13 cellular contexts compared by ENCODE assay signal in the genomic region with DNA sequence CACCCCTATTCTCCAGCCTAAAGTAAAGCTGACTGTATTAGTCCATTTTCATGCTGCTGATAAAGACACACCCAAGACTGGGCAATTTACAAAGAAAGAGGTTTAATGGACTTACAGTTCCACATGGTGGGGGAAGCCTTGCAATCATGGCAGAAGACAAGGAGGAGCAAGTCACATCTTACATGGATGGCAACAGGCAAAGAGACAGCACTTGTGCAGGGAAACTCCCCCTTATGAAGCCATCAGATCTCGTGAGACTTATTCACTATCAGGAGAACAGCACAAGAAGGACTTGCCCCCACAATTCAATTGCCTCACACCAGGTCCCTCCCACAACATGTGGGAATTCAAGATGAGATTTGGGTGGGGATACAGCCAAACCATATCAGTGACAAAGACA. TPM values are rescaled to one million over a fixed set of nuclear protein-coding genes. Genes with fewer than 3 reads are reported as not detected.
"Had no signal": no experiment of that assay in that cellular context is flagged by ENCODE, and none has a peak within 500 bp of the region (broad histone marks: within the 10 kb centered on the region; RNA-seq: fewer than 3 reads in every experiment).

No MANE protein-coding gene starts in this region.

RNA-seq across cellular contexts. Expression of gene FOXF2, which starts 19.7 kb away (rescaled TPM):
- total RNA-seq: activated B cell treated with CpG ODN at 0.5 μM for 24 hours; activated CD4-positive, alpha-beta memory T cell treated with anti-CD3 and anti-CD28 coated beads for 36 hours; activated CD4-positive, alpha-beta memory T cell treated with anti-CD3 and anti-CD28 coated beads, Interleukin-2, amount 10 ng/mL, durations not matched to agents 7 days and 5 days; activated CD4-positive, alpha-beta T cell treated with anti-CD3 and anti-CD28 coated beads for 36 hours; activated CD4-positive, alpha-beta T cell treated with anti-CD3 and anti-CD28 coated beads, Interleukin-2, amount 10 ng/mL, durations not matched to agents 24 days and 14 days; activated CD4-positive, alpha-beta T cell treated with anti-CD3 and anti-CD28 coated beads, Interleukin-2, amount 10 ng/mL, durations not matched to agents 7 days and 5 days; activated CD8-positive, alpha-beta memory T cell treated with anti-CD3 and anti-CD28 coated beads for 36 hours; activated CD8-positive, alpha-beta memory T cell treated with anti-CD3 and anti-CD28 coated beads, Interleukin-2, amount 10 ng/mL, durations not matched to agents 7 days and 5 days; activated CD8-positive, alpha-beta T cell treated with anti-CD3 and anti-CD28 coated beads for 36 hours; activated CD8-positive, alpha-beta T cell treated with anti-CD3 and anti-CD28 coated beads, Interleukin-2, amount 10 ng/mL, durations not matched to agents 7 days and 5 days; T-helper 1 cell treated with Interleukin-12 subunit alpha and Interleukin-12 subunit beta and Interleukin-4 antibody, amounts not matched to agents 30 ng/mL and 1 ng/mL, for 36 hours; T-helper 17 cell; T-helper 2 cell treated with Interferon-gamma antibody and Interleukin-4, amounts not matched to agents 100 ng/mL and 5 ng/mL, for 36 hours had no signal

RNA-seq across cellular contexts. Expression of gene FOXQ1, which starts 57.8 kb away (rescaled TPM):
- total RNA-seq: activated B cell treated with CpG ODN at 0.5 μM for 24 hours; activated CD4-positive, alpha-beta memory T cell treated with anti-CD3 and anti-CD28 coated beads for 36 hours; activated CD4-positive, alpha-beta memory T cell treated with anti-CD3 and anti-CD28 coated beads, Interleukin-2, amount 10 ng/mL, durations not matched to agents 7 days and 5 days; activated CD4-positive, alpha-beta T cell treated with anti-CD3 and anti-CD28 coated beads for 36 hours; activated CD4-positive, alpha-beta T cell treated with anti-CD3 and anti-CD28 coated beads, Interleukin-2, amount 10 ng/mL, durations not matched to agents 24 days and 14 days; activated CD4-positive, alpha-beta T cell treated with anti-CD3 and anti-CD28 coated beads, Interleukin-2, amount 10 ng/mL, durations not matched to agents 7 days and 5 days; activated CD8-positive, alpha-beta memory T cell treated with anti-CD3 and anti-CD28 coated beads for 36 hours; activated CD8-positive, alpha-beta memory T cell treated with anti-CD3 and anti-CD28 coated beads, Interleukin-2, amount 10 ng/mL, durations not matched to agents 7 days and 5 days; activated CD8-positive, alpha-beta T cell treated with anti-CD3 and anti-CD28 coated beads for 36 hours; activated CD8-positive, alpha-beta T cell treated with anti-CD3 and anti-CD28 coated beads, Interleukin-2, amount 10 ng/mL, durations not matched to agents 7 days and 5 days; T-helper 1 cell treated with Interleukin-12 subunit alpha and Interleukin-12 subunit beta and Interleukin-4 antibody, amounts not matched to agents 30 ng/mL and 1 ng/mL, for 36 hours; T-helper 17 cell; T-helper 2 cell treated with Interferon-gamma antibody and Interleukin-4, amounts not matched to agents 100 ng/mL and 5 ng/mL, for 36 hours had no signal
